21 cellular contexts compared by ENCODE assay signal in genomic region chr4:3083732-3084131, GRCh38. TPM values are rescaled to one million over a fixed set of nuclear protein-coding genes. Genes with fewer than 3 reads are reported as not detected.
DNase-seq lines count a peak whose midpoint lies in the region; ATAC-seq, FAIRE-seq and TF ChIP-seq lines count a peak whose summit lies in the region.
"Had no signal": no experiment of that assay in that cellular context is flagged by ENCODE, and none has a peak within 500 bp of the region (broad histone marks: within the 10 kb centered on the region; RNA-seq: fewer than 3 reads in every experiment).

No MANE protein-coding gene starts in this region.

- peaks cover 31% of the 10 kb centered on the region for H3K36me3 Mint-ChIP-seq in activated CD4-positive, alpha-beta T cell treated with anti-CD3 and anti-CD28 coated beads for 36 hours (ENCODE audit: low read depth)
- peaks cover 13 to 44% of the 10 kb centered on the region in 2 donors for H3K36me3 Mint-ChIP-seq in activated naive CD4-positive, alpha-beta T cell treated with anti-CD3 and anti-CD28 coated beads, Interleukin-2, amount 50 U/mL, for 72 hours
- H3K36me3 Mint-ChIP-seq in type B pancreatic cell, result peaks cover 22% of the 10 kb centered on the region
- H3K36me3 Mint-ChIP-seq: IgD-negative memory B cell had no signal

- no TSS peak for BruUV-seq in GM12878 (replicated peaks; lab: Mats Ljungman, UMichigan)

- no peaks in the 10 kb centered on the region for H3K9me3 Mint-ChIP-seq in activated CD4-positive, alpha-beta T cell treated with anti-CD3 and anti-CD28 coated beads for 36 hours (ENCODE audit: low read depth)
- H3K9me3 Mint-ChIP-seq in activated naive CD4-positive, alpha-beta T cell treated with anti-CD3 and anti-CD28 coated beads, Interleukin-2, amount 50 U/mL, for 72 hours, result peaks cover 0 to 5% of the 10 kb centered on the region in 2 donors
- peaks cover 4% of the 10 kb centered on the region for H3K9me3 Mint-ChIP-seq in type B pancreatic cell
- H3K9me3 Mint-ChIP-seq: H9, IgD-negative memory B cell had no signal

- WGBS in GM12878 (ENCODE audit: insufficient coverage, insufficient replicate concordance, low lambda C conversion rate, missing lambda C conversion rate), result 36% methylated on average over 1 of the region's 1 CpG

- RAD21 ChIA-PET in GM12878 (lab: Charles Lee; ENCODE audit: unreplicated experiment), result interaction anchor here (1.5 to 2.3 kb wide), 2 partner anchors 36 to 41 kb away, joined by 4 to 8 read pairs; no protein-coding TSS in a partner anchor

- H3K9ac ChIP-seq in GM12878 (ENCODE audit: control insufficient read depth, insufficient read depth, low read length), result no peak overlapping the region

- no peaks in the 10 kb centered on the region for H3K9me3 ChIP-seq in GM12878 (replicated peaks; ENCODE audit: control insufficient read depth, insufficient read depth, low read length)
- H3K9me3 ChIP-seq: Caco-2 had no signal

- H3K36me3 ChIP-seq in GM12878 (ENCODE audit: control insufficient read depth in 2 of 2, insufficient read depth in 2 of 2, low read length in 1 of 2), result peaks cover 3 to 20% of the 10 kb centered on the region in 2 experiments

- POLR2A ChIA-PET in activated CD4-positive, alpha-beta T cell treated with anti-CD3 and anti-CD28 coated beads for 36 hours (lab: Charles Lee), result interaction anchor here (0.6 kb wide), 1 partner anchor 70 kb away, joined by 4 read pairs; no protein-coding TSS in a partner anchor
- POLR2A ChIA-PET in GM12878 (lab: Charles Lee), result interaction anchor here (0.7 to 2.0 kb wide), 3 partner anchors 9 to 42 kb away, joined by 3 to 7 read pairs (median 7); partner anchors contain the start of genes HTT and HTT-AS

- peak overlapping the region; percentile 70 for H3K27ac ChIP-seq in GM12878 (ENCODE audit: control insufficient read depth, insufficient read depth)
- H3K27ac ChIP-seq: C4-2B had no signal

- H3K79me2 ChIP-seq in GM12878 (ENCODE audit: control insufficient read depth, insufficient read depth, low read length), result peaks cover 94% of the 10 kb centered on the region

- peaks cover 52% of the 10 kb centered on the region for H3K4me1 ChIP-seq in GM12878 (ENCODE audit: control insufficient read depth, insufficient read depth, low read length)

- SMC1A ChIA-PET in GM12878 (lab: Charles Lee; ENCODE audit: uncharacterized antibody, unreplicated experiment), result interaction anchor here (0.6 to 0.9 kb wide), 3 partner anchors 15 to 27 kb away, joined by 3 to 5 read pairs (median 3); no protein-coding TSS in a partner anchor

- intact Hi-C loops in activated CD4-positive, alpha-beta T cell treated with anti-CD3 and anti-CD28 coated beads for 36 hours (cut with DNase I, micrococcal nuclease), result loop anchor here in 1 of 2 experiments (2.0 kb wide), 1 partner anchor 75 kb away; no protein-coding TSS in a partner anchor
- intact Hi-C loops in GM12878 (cut with micrococcal nuclease; ENCODE audit: unreplicated experiment), result no loop called here

- peaks cover 77% of the 10 kb centered on the region for H3K4me1 Mint-ChIP-seq in activated CD4-positive, alpha-beta T cell treated with anti-CD3 and anti-CD28 coated beads for 36 hours
- H3K4me1 Mint-ChIP-seq in type B pancreatic cell (ENCODE audit: unreplicated experiment), result peaks cover 27% of the 10 kb centered on the region
- H3K4me1 Mint-ChIP-seq: H9 had no signal

- no peak for TF ChIP-seq EP300 in GM12878 (IDR thresholded peaks at IDR 0.05; ENCODE audit: borderline replicate concordance in 1 of 2, control insufficient read depth in 1 of 2, low read depth in 2 of 2, low read length in 2 of 2)

- DNase-seq in activated CD4-positive, alpha-beta T cell treated with anti-CD3 and anti-CD28 coated beads for 36 hours, result no peak
- no peak for DNase-seq in activated CD4-positive, alpha-beta T cell treated with anti-CD3 and anti-CD28 coated beads, Interleukin-2, amount 50 U/mL, for 4 hours
- DNase-seq in activated naive CD4-positive, alpha-beta T cell treated with anti-CD3 and anti-CD28 coated beads, Interleukin-2, amount 50 U/mL, for 72 hours (ENCODE audit: low spot score in 2 of 2), result no peak
- no peak for DNase-seq in activated naive CD4-positive, alpha-beta T cell (lab: John Stamatoyannopoulos, UW)
- DNase-seq in GM12878 (ENCODE audit: low read depth, low spot score) (no peak), type B pancreatic cell (ENCODE audit: extremely low spot score, unreplicated experiment) (no peak), NCI-H2227 (lab: John Stamatoyannopoulos, UW; ENCODE audit: unreplicated experiment) (no peak), DMS153 treated with DMSO at 0.1 percent for 48 hours (lab: John Stamatoyannopoulos, UW; ENCODE audit: unreplicated experiment) (no peak)
- DNase-seq: Caco-2, DMS53, H9, NCI-H1417, NCI-H2029, NCI-H2171 treated with DMSO at 0.1 percent for 48 hours, NCI-H510A, NCI-H82 had no signal

- FAIRE-seq in GM12878 (lab: Jason Lieb, UNC), result no peak
- FAIRE-seq: A204.1 had no signal

- H3K27me3 ChIP-seq in GM12878 (replicated peaks in 1 of 2; ENCODE audit: control insufficient read depth in 2 of 2, insufficient read depth in 2 of 2, low read length in 1 of 2), result no peaks in the 10 kb centered on the region

- ATAC-seq in activated CD4-positive, alpha-beta T cell treated with anti-CD3 and anti-CD28 coated beads for 36 hours, result no peak
- peak in 1 of 2 donors; percentile 30 for ATAC-seq in activated naive CD4-positive, alpha-beta T cell treated with anti-CD3 and anti-CD28 coated beads, Interleukin-2, amount 50 U/mL, for 72 hours
- ATAC-seq in GM12878, result no peak

- H3K4me2 ChIP-seq in GM12878 (ENCODE audit: control insufficient read depth, insufficient read depth), result peak overlapping the region; percentile 56

- CTCF ChIA-PET in activated CD4-positive, alpha-beta T cell treated with anti-CD3 and anti-CD28 coated beads for 36 hours (lab: Charles Lee), result interaction anchor here (0.7 to 1.1 kb wide), 3 partner anchors 23 to 130 kb away, joined by 3 read pairs; partner anchors contain the start of gene GRK4
- CTCF ChIA-PET in GM12878 (lab: Yijun Ruan, JAX), result interaction anchor here (1.4 to 1.9 kb wide), 3 partner anchors 23 to 135 kb away, joined by 3 to 8 read pairs (median 5); no protein-coding TSS in a partner anchor

- H4K20me1 ChIP-seq in GM12878 (ENCODE audit: control insufficient read depth, insufficient read depth), result no peaks in the 10 kb centered on the region

- TF ChIP-seq RAD21 in GM12878 (IDR thresholded peaks at IDR 0.05; ENCODE audit: insufficient read depth, low read depth, low read length), result no peak

- H3K27me3 Mint-ChIP-seq in activated CD4-positive, alpha-beta T cell treated with anti-CD3 and anti-CD28 coated beads for 36 hours, result no peaks in the 10 kb centered on the region
- no peaks in the 10 kb centered on the region for H3K27me3 Mint-ChIP-seq in type B pancreatic cell
- H3K27me3 Mint-ChIP-seq: IgD-negative memory B cell had no signal

- H3K4me3 Mint-ChIP-seq in activated CD4-positive, alpha-beta T cell treated with anti-CD3 and anti-CD28 coated beads for 36 hours, result no peak overlapping the region
- peak overlapping the region; percentile 44 for H3K4me3 Mint-ChIP-seq in type B pancreatic cell
- H3K4me3 Mint-ChIP-seq: H9 had no signal

- in situ Hi-C loops in GM12878 (cut with MboI), result loop anchor here (5.0 kb wide), 1 partner anchor 36 kb away; no protein-coding TSS in a partner anchor

- no peak overlapping the region for H3K4me3 ChIP-seq in GM12878

- TF ChIP-seq CTCF in GM12878 (IDR thresholded peaks at IDR 0.05 in 2 of 3, conservative IDR thresholded peaks at IDR 0.05 in 1 of 3; ENCODE audit: control insufficient read depth in 2 of 3, extremely low read depth in 1 of 3, insufficient read depth in 1 of 3, low read depth in 3 of 3, low read length in 3 of 3), result no peak
- no peak for TF ChIP-seq CTCF in type B pancreatic cell (conservative IDR thresholded peaks at IDR 0.05)

- peak overlapping the region; percentile 70 for H3K27ac Mint-ChIP-seq in activated CD4-positive, alpha-beta T cell treated with anti-CD3 and anti-CD28 coated beads for 36 hours
- H3K27ac Mint-ChIP-seq in activated naive CD4-positive, alpha-beta T cell treated with anti-CD3 and anti-CD28 coated beads, Interleukin-2, amount 50 U/mL, for 72 hours, result peak overlapping the region; percentile 68 to 88
- peak overlapping the region; percentile 61 for H3K27ac Mint-ChIP-seq in type B pancreatic cell
- H3K27ac Mint-ChIP-seq: IgD-negative memory B cell had no signal

- no peak for TF ChIP-seq POLR2A in GM12878 (IDR thresholded peaks at IDR 0.05; ENCODE audit: low read depth, low read length)

- H2AFZ ChIP-seq in GM12878 (ENCODE audit: control insufficient read depth, low read depth, low read length), result no peak overlapping the region

RNA-seq across cellular contexts. Expression of gene HTT, which starts 9.3 kb away (rescaled TPM):
- 100 to 1,000 TPM in 1 of 2 experiments, 10 to 100 TPM in 1; 80.1 to 127 TPM for total RNA-seq in activated CD4-positive, alpha-beta T cell treated with anti-CD3 and anti-CD28 coated beads for 36 hours
- 100 to 1,000 TPM in 1 of 2 donors, 10 to 100 TPM in 1; 77.8 to 121 TPM for total RNA-seq in activated naive CD4-positive, alpha-beta T cell treated with anti-CD3 and anti-CD28 coated beads, Interleukin-2, amount 50 U/mL, for 72 hours
- 480 and 510 TPM in 2 replicates for total RNA-seq in GM12878 (2013; cell fraction: nucleolus; rRNA removed)
- total RNA-seq in GM12878 (2014; rRNA removed) (46.5 and 47.3 TPM in 2 replicates), GM12878 (2014; rRNA removed; fragmentation: Illumina TruSeq; extraction: Trizol) (61.4 and 62.0 TPM in 2 replicates), GM12878 (2021) (108 and 112 TPM in 2 replicates), type B pancreatic cell (ENCODE audit: low replicate concordance) (48.0 and 54.4 TPM in 2 replicates)
- polyA plus RNA-seq in GM12878 (2011; ENCODE audit: low read depth), result 28.8 TPM
- polyA plus RNA-seq in GM12878 (2011; rRNA removed) (37.7 and 37.9 TPM in 2 replicates), GM12878 (2014; fragmentation: Illumina TruSeq; extraction: Trizol) (113 and 203 TPM in 2 replicates), GM12878 (2014; fragmentation: Nextera tagmentation; extraction: Ambion mirVana) (1 to 10 TPM; 3.3 to 3.6 TPM), GM12878 (2014; rRNA removed) (51.0 and 55.2 TPM in 2 replicates), GM12878 (2016; fragmentation: Nextera tagmentation; extraction: Ambion mirVana) (10 to 100 TPM; 19.4 to 39.2 TPM)
- polyA plus RNA-seq in GM12878 (2011; cell fraction: cytosol; rRNA removed), result 45.3 and 49.6 TPM in 2 replicates
- 117 and 129 TPM in 2 replicates for polyA plus RNA-seq in GM12878 (2011; cell fraction: nucleus; rRNA removed)
- 60.4 and 62.6 TPM in 2 replicates for polyA plus RNA-seq in GM12878 (2012)
- 206 and 215 TPM in 2 replicates for polyA minus RNA-seq in GM12878 (2011; rRNA and poly(A)+ RNA removed)
- polyA minus RNA-seq in GM12878 (2011; cell fraction: cytosol; rRNA and poly(A)+ RNA removed), result 62.9 and 84.7 TPM in 2 replicates
- polyA minus RNA-seq in GM12878 (2011; cell fraction: nucleus; rRNA and poly(A)+ RNA removed), result 129 and 214 TPM in 2 replicates

RNA-seq across cellular contexts. Expression of gene HTT-AS, which starts 9.4 kb away (rescaled TPM):
- total RNA-seq in activated CD4-positive, alpha-beta T cell treated with anti-CD3 and anti-CD28 coated beads for 36 hours, result not detected
- total RNA-seq in activated naive CD4-positive, alpha-beta T cell treated with anti-CD3 and anti-CD28 coated beads, Interleukin-2, amount 50 U/mL, for 72 hours, result not detected
- total RNA-seq in GM12878 (2013; cell fraction: nucleolus; rRNA removed), result not detected in 2 replicates
- not detected in 2 replicates for total RNA-seq in GM12878 (2014; rRNA removed)
- total RNA-seq in GM12878 (2014; rRNA removed; fragmentation: Illumina TruSeq; extraction: Trizol), result not detected in 2 replicates
- total RNA-seq in GM12878 (2021), result not detected in 2 replicates
- not detected for polyA plus RNA-seq in GM12878 (2011; ENCODE audit: low read depth)
- polyA plus RNA-seq in GM12878 (2011; rRNA removed), result not detected in 2 replicates
- not detected in 2 replicates for polyA plus RNA-seq in GM12878 (2011; cell fraction: cytosol; rRNA removed)
- not detected in 2 replicates for polyA plus RNA-seq in GM12878 (2011; cell fraction: nucleus; rRNA removed)
- polyA plus RNA-seq in GM12878 (2012), result not detected in 2 replicates
- not detected in 2 replicates for polyA plus RNA-seq in GM12878 (2014; fragmentation: Illumina TruSeq; extraction: Trizol)
- not detected for polyA plus RNA-seq in GM12878 (2014; fragmentation: Nextera tagmentation; extraction: Ambion mirVana)
- not detected in 2 replicates for polyA plus RNA-seq in GM12878 (2014; rRNA removed)
- not detected for polyA plus RNA-seq in GM12878 (2016; fragmentation: Nextera tagmentation; extraction: Ambion mirVana)
- not detected in 2 replicates for polyA minus RNA-seq in GM12878 (2011; rRNA and poly(A)+ RNA removed)
- polyA minus RNA-seq in GM12878 (2011; cell fraction: cytosol; rRNA and poly(A)+ RNA removed), result not detected in 2 replicates
- not detected in 2 replicates for polyA minus RNA-seq in GM12878 (2011; cell fraction: nucleus; rRNA and poly(A)+ RNA removed)
- total RNA-seq in type B pancreatic cell (ENCODE audit: low replicate concordance), result not detected in 2 replicates
- total RNA-seq: Caco-2, H9, HT-29, LHCN-M2 had no signal
- polyA plus RNA-seq: IgD-negative memory B cell had no signal
